In genomic region chr4:169293343-169294176, GRCh38 we compare ENCODE assay signal across 10 cellular contexts. TPM values are rescaled to one million over a fixed set of nuclear protein-coding genes. Genes with fewer than 3 reads are reported as not detected.
DNase-seq lines count a peak whose midpoint lies in the region; ATAC-seq and TF ChIP-seq lines count a peak whose summit lies in the region.
"Had no signal": no experiment of that assay in that cellular context is flagged by ENCODE, and none has a peak within 500 bp of the region (broad histone marks: within the 10 kb centered on the region; RNA-seq: fewer than 3 reads in every experiment).

No MANE protein-coding gene starts in this region.

- H3K9me2 ChIP-seq in hepatocyte (replicated peaks; ENCODE audit: insufficient read depth), result no peaks in the 10 kb centered on the region

- DNase-seq in GM12864 (ENCODE audit: low read depth) (peak; percentile 74), SKM-1 treated with dmso at 0.1 percent for 144 hours (lab: John Stamatoyannopoulos, UW; ENCODE audit: unreplicated experiment) (peak; percentile 94), MCF 10A (ENCODE audit: unreplicated experiment) (no peak), hepatocyte (ENCODE audit: low spot score) (no peak), NCI-H1436 (lab: John Stamatoyannopoulos, UW) (no peak), posterior cingulate gyrus (no peak)

- TF ChIP-seq CTCF in GM12864 (IDR thresholded peaks at IDR 0.05; ENCODE audit: low read depth, low read length, missing control alignments) (no peak), MCF 10A (IDR thresholded peaks at IDR 0.05; ENCODE audit: unreplicated experiment) (no peak), hepatocyte (IDR thresholded peaks at IDR 0.05; ENCODE audit: poor library complexity) (no peak)

- ATAC-seq in GM21367 (IDR thresholded peaks at IDR 0.05; ENCODE audit: unreplicated experiment) (peak; percentile 88), HG03108 (IDR thresholded peaks at IDR 0.05; ENCODE audit: unreplicated experiment) (peak; percentile 93)

- POLR2A ChIA-PET in MCF 10A (lab: Yijun Ruan, JAX), result interaction anchor here (0.6 kb wide), 1 partner anchor 73 kb away, joined by 3 read pairs; no protein-coding TSS in a partner anchor

- BruUV-seq in MCF 10A (replicated peaks; lab: Mats Ljungman, UMichigan), result no TSS peak

- no peaks in the 10 kb centered on the region for H3K27me3 Mint-ChIP-seq in MCF 10A (ENCODE audit: insufficient read depth, unreplicated experiment)

- CTCF ChIA-PET in MCF 10A (lab: Yijun Ruan, JAX), result no interaction called here

- H3K79me2 ChIP-seq in hepatocyte, result no peaks in the 10 kb centered on the region

- 90% methylated on average over 6 of the region's 6 CpGs for WGBS in hepatocyte (ENCODE audit: low lambda C conversion rate, missing lambda C conversion rate)

- no peak overlapping the region for H3K4me3 Mint-ChIP-seq in MCF 10A (ENCODE audit: unreplicated experiment)
- H3K4me3 Mint-ChIP-seq: stimulated activated naive CD8-positive, alpha-beta T cell treated with anti-CD3 and anti-CD28 coated beads, Interleukin-15, Interleukin-2, amounts not matched to agents 100 ng/mL and 50 ng/mL, for 24 hours had no signal

- H3K9me3 Mint-ChIP-seq in MCF 10A (ENCODE audit: unreplicated experiment), result no peaks in the 10 kb centered on the region
- H3K9me3 Mint-ChIP-seq: stimulated activated naive CD8-positive, alpha-beta T cell treated with anti-CD3 and anti-CD28 coated beads, Interleukin-15, Interleukin-2, amounts not matched to agents 100 ng/mL and 50 ng/mL, for 24 hours had no signal

- no peak overlapping the region for H2AFZ ChIP-seq in hepatocyte

- intact Hi-C loops in MCF 10A (cut with micrococcal nuclease), result no loop called here
- intact Hi-C loops in posterior cingulate gyrus (cut with DNase I), result no loop called here

- no peaks in the 10 kb centered on the region for H3K36me3 Mint-ChIP-seq in MCF 10A (ENCODE audit: insufficient read depth, unreplicated experiment)

- H3K4me1 ChIP-seq in hepatocyte (ENCODE audit: insufficient read depth), result peaks cover 8% of the 10 kb centered on the region

- no peak overlapping the region; the same call in 1 of the 2 replicates for H3K4me3 ChIP-seq in GM12864 (ENCODE audit: low read depth, low read length)
- H3K4me3 ChIP-seq in hepatocyte, result no peak overlapping the region

- H3K27me3 ChIP-seq in hepatocyte, result no peaks in the 10 kb centered on the region

- no peak overlapping the region for H3K4me2 ChIP-seq in hepatocyte

- H3K36me3 ChIP-seq in hepatocyte (replicated peaks; ENCODE audit: insufficient read depth, low read depth), result no peaks in the 10 kb centered on the region

- no peaks in the 10 kb centered on the region for H3K4me1 Mint-ChIP-seq in MCF 10A (ENCODE audit: insufficient read depth, unreplicated experiment)

- H3K27ac ChIP-seq in hepatocyte, result no peak overlapping the region
- H3K27ac ChIP-seq: C4-2B had no signal

- H4K20me1 ChIP-seq in hepatocyte (ENCODE audit: insufficient read depth, poor library complexity, severe bottlenecking), result no peaks in the 10 kb centered on the region

- no peaks in the 10 kb centered on the region for H3K9me3 ChIP-seq in hepatocyte (ENCODE audit: low read depth)

- no peak overlapping the region for H3K27ac Mint-ChIP-seq in MCF 10A (ENCODE audit: low read depth, unreplicated experiment)
- H3K27ac Mint-ChIP-seq: stimulated activated naive CD8-positive, alpha-beta T cell treated with anti-CD3 and anti-CD28 coated beads, Interleukin-15, Interleukin-2, amounts not matched to agents 100 ng/mL and 50 ng/mL, for 24 hours had no signal

RNA-seq across cellular contexts. Expression of gene SH3RF1, which starts 22.8 kb away (rescaled TPM):
- total RNA-seq in MCF 10A (2022) (16.5 and 17.4 TPM in 2 replicates), hepatocyte (13.9 and 15.5 TPM in 2 replicates)
- 12.5 and 16.4 TPM in 2 replicates for polyA plus RNA-seq in hepatocyte

Comparison
In these comparisons a context has a peak if more than half of its experiments do, and no peak if none do; other contexts are left out.
1. DNase-seq: peak in GM12864 (single experiment) and SKM-1 treated with dmso at 0.1 percent for 144 hours (single experiment); none in MCF 10A (single experiment), hepatocyte (single experiment), NCI-H1436 (single experiment) and posterior cingulate gyrus (0 of 10).